Comparison of ENCODE assay signal across 11 cellular contexts in genomic region chr2:23850564-23851256, GRCh38.
DNase-seq lines count a peak whose midpoint lies in the region; ATAC-seq lines count a peak whose summit lies in the region.
"Had no signal": no experiment of that assay in that cellular context is flagged by ENCODE, and none has a peak within 500 bp of the region (broad histone marks: within the 10 kb centered on the region; RNA-seq: fewer than 3 reads in every experiment).

No MANE protein-coding gene starts in this region.

- no peak overlapping the region for H3K4me3 Mint-ChIP-seq in stimulated activated effector memory CD8-positive, alpha-beta T cell treated with anti-CD3 and anti-CD28 coated beads, Interleukin-12 subunit alpha, Interleukin-12 subunit beta, amount 100 ng/mL, for 72 hours
- H3K4me3 Mint-ChIP-seq: activated naive CD8-positive, alpha-beta T cell treated with anti-CD3 and anti-CD28 coated beads, Interleukin-2, amount 50 U/mL, for 24 hours had no signal

- ATAC-seq in GM18907 (IDR thresholded peaks at IDR 0.05; ENCODE audit: unreplicated experiment) (peak; percentile 68), GM21737 (IDR thresholded peaks at IDR 0.05; ENCODE audit: unreplicated experiment) (peak; percentile 57), HG03469 (IDR thresholded peaks at IDR 0.05; ENCODE audit: unreplicated experiment) (peak; percentile 68), left colon (no peak)
- ATAC-seq in stimulated activated effector memory CD8-positive, alpha-beta T cell treated with anti-CD3 and anti-CD28 coated beads, Interleukin-12 subunit alpha, Interleukin-12 subunit beta, amount 100 ng/mL, for 72 hours = peak; percentile 56
- ATAC-seq: activated naive CD8-positive, alpha-beta T cell treated with anti-CD3 and anti-CD28 coated beads, Interleukin-2, amount 50 U/mL, for 24 hours had no signal

- H3K36me3 Mint-ChIP-seq in stimulated activated effector memory CD8-positive, alpha-beta T cell treated with anti-CD3 and anti-CD28 coated beads, Interleukin-12 subunit alpha, Interleukin-12 subunit beta, amount 100 ng/mL, for 72 hours = peaks cover 51% of the 10 kb centered on the region

- no peaks in the 10 kb centered on the region for H3K9me3 Mint-ChIP-seq in stimulated activated effector memory CD8-positive, alpha-beta T cell treated with anti-CD3 and anti-CD28 coated beads, Interleukin-12 subunit alpha, Interleukin-12 subunit beta, amount 100 ng/mL, for 72 hours
- H3K9me3 Mint-ChIP-seq: activated naive CD8-positive, alpha-beta T cell treated with anti-CD3 and anti-CD28 coated beads, Interleukin-2, amount 50 U/mL, for 24 hours had no signal

- no peak for DNase-seq in stimulated activated effector memory CD8-positive, alpha-beta T cell treated with anti-CD3 and anti-CD28 coated beads, Interleukin-12 subunit alpha, Interleukin-12 subunit beta, amount 100 ng/mL, for 72 hours (ENCODE audit: low spot score in 2 of 2)
- no peak for DNase-seq in AML-193 (lab: John Stamatoyannopoulos, UW)
- no peak for DNase-seq in iPS-NIHi11 (ENCODE audit: low spot score)
- no peak for DNase-seq in left colon
- DNase-seq: activated naive CD8-positive, alpha-beta T cell treated with anti-CD3 and anti-CD28 coated beads, Interleukin-2, amount 50 U/mL, for 24 hours; midbrain; SHP77; sigmoid colon had no signal

- intact Hi-C loops in left colon (cut with DNase I, micrococcal nuclease) = no loop called here

- H3K4me1 Mint-ChIP-seq in stimulated activated effector memory CD8-positive, alpha-beta T cell treated with anti-CD3 and anti-CD28 coated beads, Interleukin-12 subunit alpha, Interleukin-12 subunit beta, amount 100 ng/mL, for 72 hours = peaks cover 14% of the 10 kb centered on the region
- H3K4me1 Mint-ChIP-seq: activated naive CD8-positive, alpha-beta T cell treated with anti-CD3 and anti-CD28 coated beads, Interleukin-2, amount 50 U/mL, for 24 hours had no signal

- peak overlapping the region; percentile 54 for H3K27ac Mint-ChIP-seq in stimulated activated effector memory CD8-positive, alpha-beta T cell treated with anti-CD3 and anti-CD28 coated beads, Interleukin-12 subunit alpha, Interleukin-12 subunit beta, amount 100 ng/mL, for 72 hours
- H3K27ac Mint-ChIP-seq: activated naive CD8-positive, alpha-beta T cell treated with anti-CD3 and anti-CD28 coated beads, Interleukin-2, amount 50 U/mL, for 24 hours had no signal
